11 cellular contexts compared by ENCODE assay signal in the genomic region with DNA sequence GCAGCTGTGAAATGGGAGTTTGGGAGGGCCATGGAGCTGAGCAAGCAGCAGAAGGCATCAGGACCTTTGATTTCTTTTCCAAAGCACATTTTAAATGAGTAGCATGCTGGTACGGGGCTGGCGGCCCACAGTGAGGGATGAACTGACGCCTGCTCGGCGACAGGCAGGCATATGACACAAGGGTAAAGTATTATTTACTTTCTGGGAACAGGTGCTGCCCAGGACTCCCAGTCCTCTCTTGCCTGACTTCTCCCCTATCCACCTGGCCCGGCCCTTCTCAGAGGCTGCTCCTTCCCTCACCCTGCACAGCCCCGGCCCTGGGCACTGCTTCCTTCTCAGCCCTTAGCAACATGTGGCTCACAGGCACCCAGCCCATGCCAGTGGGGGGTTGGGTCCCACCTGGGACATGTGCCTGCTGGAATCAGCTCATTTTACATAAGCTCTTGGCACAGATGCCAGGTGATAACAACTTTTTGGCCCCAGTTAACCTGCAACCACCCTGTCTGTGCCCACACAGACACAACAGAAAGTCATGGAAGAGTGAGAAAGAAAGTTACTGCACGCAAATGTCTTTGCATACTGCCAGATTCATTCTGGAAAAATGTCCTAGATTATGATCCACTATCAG.
DNase-seq lines count a peak whose midpoint lies in the region; ATAC-seq and TF ChIP-seq lines count a peak whose summit lies in the region.
"Had no signal": no experiment of that assay in that cellular context is flagged by ENCODE, and none has a peak within 500 bp of the region (broad histone marks: within the 10 kb centered on the region; RNA-seq: fewer than 3 reads in every experiment).

No MANE protein-coding gene starts in this region.

- H3K9me3 Mint-ChIP-seq in type B pancreatic cell: no peaks in the 10 kb centered on the region
- H3K9me3 Mint-ChIP-seq: activated naive CD4-positive, alpha-beta T cell treated with anti-CD3 and anti-CD28 coated beads, Interleukin-2, amount 50 U/mL, for 24 hours had no signal

- no peaks in the 10 kb centered on the region for H3K27me3 ChIP-seq in layer of hippocampus (ENCODE audit: control insufficient read depth, insufficient read depth, low read length)
- H3K27me3 ChIP-seq: ovary had no signal

- ATAC-seq in GM18861 (IDR thresholded peaks at IDR 0.05; ENCODE audit: unreplicated experiment) (no peak), HG02840 (IDR thresholded peaks at IDR 0.05; ENCODE audit: low FRiP score, unreplicated experiment) (no peak)
- ATAC-seq: activated CD4-positive, alpha-beta T cell treated with anti-CD3 and anti-CD28 coated beads for 36 hours had no signal

- no peak for TF ChIP-seq CTCF in type B pancreatic cell (conservative IDR thresholded peaks at IDR 0.05)

- no peaks in the 10 kb centered on the region for H3K27me3 Mint-ChIP-seq in type B pancreatic cell
- H3K27me3 Mint-ChIP-seq: activated CD4-positive, alpha-beta T cell treated with anti-CD3 and anti-CD28 coated beads for 36 hours; activated naive CD4-positive, alpha-beta T cell treated with anti-CD3 and anti-CD28 coated beads, Interleukin-2, amount 50 U/mL, for 24 hours had no signal

- no peaks in the 10 kb centered on the region for H3K36me3 Mint-ChIP-seq in type B pancreatic cell
- H3K36me3 Mint-ChIP-seq: activated naive CD4-positive, alpha-beta T cell treated with anti-CD3 and anti-CD28 coated beads, Interleukin-2, amount 50 U/mL, for 24 hours had no signal

- peak overlapping the region; percentile 14 for H3K4me3 Mint-ChIP-seq in type B pancreatic cell
- H3K4me3 Mint-ChIP-seq: activated CD4-positive, alpha-beta T cell treated with anti-CD3 and anti-CD28 coated beads for 36 hours; activated naive CD4-positive, alpha-beta T cell treated with anti-CD3 and anti-CD28 coated beads, Interleukin-2, amount 50 U/mL, for 24 hours had no signal

- DNase-seq in NCI-H1694 treated with DMSO at 0.1 percent for 48 hours (lab: John Stamatoyannopoulos, UW) (peak; percentile 33), NCI-H1694 (lab: John Stamatoyannopoulos, UW) (no peak), RPMI8226 (peak; percentile 64), type B pancreatic cell (ENCODE audit: extremely low spot score, unreplicated experiment) (no peak), G401 (ENCODE audit: low spot score) (no peak)
- DNase-seq: activated CD4-positive, alpha-beta T cell treated with anti-CD3 and anti-CD28 coated beads for 36 hours; ovary had no signal

- no peak overlapping the region for H3K27ac Mint-ChIP-seq in type B pancreatic cell
- H3K27ac Mint-ChIP-seq: activated CD4-positive, alpha-beta T cell treated with anti-CD3 and anti-CD28 coated beads for 36 hours; activated naive CD4-positive, alpha-beta T cell treated with anti-CD3 and anti-CD28 coated beads, Interleukin-2, amount 50 U/mL, for 24 hours had no signal

- peaks cover 19% of the 10 kb centered on the region for H3K4me1 Mint-ChIP-seq in type B pancreatic cell (ENCODE audit: unreplicated experiment)
- H3K4me1 Mint-ChIP-seq: activated CD4-positive, alpha-beta T cell treated with anti-CD3 and anti-CD28 coated beads for 36 hours; activated naive CD4-positive, alpha-beta T cell treated with anti-CD3 and anti-CD28 coated beads, Interleukin-2, amount 50 U/mL, for 24 hours had no signal

- H3K27ac ChIP-seq in layer of hippocampus (ENCODE audit: low read depth, low read length): peak overlapping the region; percentile 30
- H3K27ac ChIP-seq: ovary had no signal

- in situ Hi-C loops in G401 (cut with HindIII; ENCODE audit: low sequenced_read_pairs): no loop called here

Comparison
In these comparisons a context has a peak if more than half of its experiments do, and no peak if none do; other contexts are left out.
1. DNase-seq: peak in NCI-H1694 treated with DMSO at 0.1 percent for 48 hours (single experiment) and RPMI8226 (single experiment); none in NCI-H1694 (single experiment), type B pancreatic cell (single experiment) and G401 (single experiment).